ENCODE assay signal across 8 cellular contexts in the genomic region with DNA sequence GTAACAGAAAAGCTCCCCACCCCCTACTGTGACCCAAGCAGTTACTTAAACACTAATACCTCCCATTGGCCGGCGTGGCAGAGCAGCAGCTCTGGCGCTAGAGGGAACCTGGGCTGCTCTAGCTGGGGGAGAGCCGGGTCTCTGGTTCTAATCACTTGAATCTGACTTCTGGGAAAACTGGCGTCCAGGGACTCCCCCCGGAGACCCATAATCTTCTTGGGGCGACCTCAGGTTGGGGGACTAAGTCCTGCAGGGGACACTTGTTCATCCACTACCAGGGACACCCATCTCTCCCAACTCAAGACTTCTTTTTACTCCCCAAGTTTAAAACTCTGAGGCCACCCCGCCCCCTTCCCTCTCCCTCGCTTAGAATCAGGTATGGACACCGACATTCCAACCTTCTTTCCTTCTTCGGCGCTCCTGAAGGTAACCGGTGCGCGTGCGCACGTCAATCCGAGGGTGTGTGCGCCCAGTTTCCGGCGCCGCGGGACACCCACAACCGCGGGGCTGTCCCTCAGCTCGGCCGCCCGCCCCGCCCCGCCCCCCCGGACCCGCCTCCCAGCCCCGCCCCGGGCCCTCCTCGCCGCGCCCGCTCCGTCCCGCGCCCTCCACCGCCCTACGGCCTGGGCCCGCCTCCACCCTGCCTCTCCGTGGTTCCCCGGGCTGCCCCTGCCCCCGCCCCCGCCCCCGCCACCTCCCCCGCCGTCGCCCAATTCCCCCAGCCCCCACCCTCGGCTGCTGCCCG. TPM values are rescaled to one million over a fixed set of nuclear protein-coding genes. Genes with fewer than 3 reads are reported as not detected.
A peak's percentile ranks its signal among the peaks of the same experiment; 100 is the strongest.
DNase-seq lines count a peak whose midpoint lies in the region; ATAC-seq, FAIRE-seq and TF ChIP-seq lines count a peak whose summit lies in the region.

A gene with protein sequence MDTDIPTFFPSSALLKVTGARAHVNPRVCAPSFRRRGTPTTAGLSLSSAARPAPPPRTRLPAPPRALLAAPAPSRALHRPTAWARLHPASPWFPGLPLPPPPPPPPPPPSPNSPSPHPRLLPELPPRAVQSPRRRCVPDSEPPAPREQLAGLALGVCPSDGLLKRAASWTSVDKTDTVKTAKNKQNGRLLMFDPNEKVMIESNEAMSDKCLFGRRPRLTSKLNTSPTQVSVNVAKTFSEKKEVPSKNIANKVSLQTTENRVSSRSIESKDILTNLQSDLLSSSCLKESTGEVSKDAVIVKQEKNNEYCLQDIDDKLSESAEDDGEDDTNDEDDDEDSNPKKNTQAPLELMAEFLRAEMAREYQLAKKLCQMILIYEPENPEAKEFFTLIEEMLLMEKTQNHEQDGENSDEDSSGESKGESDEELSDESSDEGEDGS (plus strand): TSS at position 75 of the 745 bp plus-strand sequence. CDS start 304 bp downstream, at position 379.

- H2AFZ ChIP-seq in KMS-11 (ENCODE audit: low read depth): peak within 1 kb of the TSS; percentile 90
- peak within 1 kb of the TSS; percentile 98 for H2AFZ ChIP-seq in neuronal stem cell (ENCODE audit: low read length)

- H3K4me3 ChIP-seq in KMS-11 (IDR thresholded peaks at IDR 0.05; ENCODE audit: insufficient read depth, low read depth, low read length) (peak within 1 kb of the TSS; percentile 60), neuronal stem cell (ENCODE audit: low read length in 2 of 2) (peak within 1 kb of the TSS; percentile 52 to 91)

- peak within 1 kb of the TSS; percentile 34 for H3K27ac ChIP-seq in KMS-11
- peak within 1 kb of the TSS; percentile 46 for H3K27ac ChIP-seq in neuronal stem cell (replicated peaks; ENCODE audit: low read length)

- H3K9ac ChIP-seq in KMS-11 (peak within 1 kb of the TSS; percentile 66), neuronal stem cell (ENCODE audit: low read depth, low read length, poor library complexity) (peak within 1 kb of the TSS; percentile 87)

- peak within 1 kb of the TSS; percentile 89 for H3K4ac ChIP-seq in neuronal stem cell (ENCODE audit: low read length)

- H2AK5ac ChIP-seq in neuronal stem cell (ENCODE audit: low read depth, low read length): no peak within 1 kb of the TSS

- no peak within 1 kb of the TSS for H2BK120ac ChIP-seq in neuronal stem cell (ENCODE audit: low read depth, low read length)

- H4K8ac ChIP-seq in neuronal stem cell (ENCODE audit: low read depth, low read length): no peak within 1 kb of the TSS

- peak within 1 kb of the TSS; percentile 73 for H2BK12ac ChIP-seq in neuronal stem cell (ENCODE audit: low read length)

- peak; percentile 47; the same call in 1 of the 2 replicates for TF ChIP-seq POLR2A in Raji (IDR thresholded peaks at IDR 0.05; ENCODE audit: insufficient read depth, low read depth, low read length)

- peak within 1 kb of the TSS; percentile 91 for H3K18ac ChIP-seq in neuronal stem cell (ENCODE audit: low read length)

- H3K23ac ChIP-seq in neuronal stem cell (ENCODE audit: low read depth, low read length, poor library complexity): peak within 1 kb of the TSS; percentile 76

- H4K91ac ChIP-seq in neuronal stem cell (ENCODE audit: low read depth, low read length, poor library complexity): no peak within 1 kb of the TSS

- H3K27me3 ChIP-seq in KMS-11 (ENCODE audit: insufficient read depth, low read depth) (no peaks in the 10 kb centered on the region), neuronal stem cell (ENCODE audit: control insufficient read depth in 3 of 3, insufficient read depth in 3 of 3, low read depth in 1 of 3, low read length in 3 of 3) (peaks cover 0 to 31% (median 0%) of the 10 kb centered on the region in 3 experiments)

- peak within 1 kb of the TSS; percentile 67 for H2BK15ac ChIP-seq in neuronal stem cell (ENCODE audit: low read length)

- H3K4me1 ChIP-seq in KMS-11 (ENCODE audit: low read depth, poor library complexity, severe bottlenecking): peaks cover 11% of the 10 kb centered on the region
- H3K4me1 ChIP-seq in neuronal stem cell (ENCODE audit: control insufficient read depth in 2 of 2, insufficient read depth in 1 of 2, low read depth in 1 of 2, low read length in 2 of 2): no peaks in the 10 kb centered on the region

- peak; percentile 85 for ATAC-seq in GM21717 (IDR thresholded peaks at IDR 0.05; ENCODE audit: unreplicated experiment)

- H4K20me1 ChIP-seq in KMS-11 (ENCODE audit: insufficient read depth): no peaks in the 10 kb centered on the region

- H3K36me3 ChIP-seq in KMS-11 (ENCODE audit: insufficient read depth) (no peaks in the 10 kb centered on the region), neuronal stem cell (replicated peaks in 1 of 2; ENCODE audit: control insufficient read depth in 2 of 2, insufficient read depth in 2 of 2, low read length in 2 of 2) (no peaks in the 10 kb centered on the region)

- peak within 1 kb of the TSS; percentile 98 for H3K14ac ChIP-seq in neuronal stem cell (ENCODE audit: low read length)

- TF ChIP-seq CTCF in D721Med (IDR thresholded peaks at IDR 0.05; ENCODE audit: insufficient read depth, missing control alignments) (no peak), KMS-11 (conservative IDR thresholded peaks at IDR 0.05; ENCODE audit: low read depth, low read length) (peak; percentile 19; the same call in 1 of the 2 replicates)

- H2BK5ac ChIP-seq in neuronal stem cell (ENCODE audit: low read length): peak within 1 kb of the TSS; percentile 93

- no peaks in the 10 kb centered on the region for H3K79me2 ChIP-seq in KMS-11 (ENCODE audit: insufficient read depth, low read depth)

- H3K79me1 ChIP-seq in neuronal stem cell (ENCODE audit: low read depth, low read length): peaks cover 2% of the 10 kb centered on the region

- FAIRE-seq in D721Med (lab: Jason Lieb, UNC): no peak

- no peaks in the 10 kb centered on the region for H3K9me3 ChIP-seq in neuronal stem cell (replicated peaks in 1 of 2; ENCODE audit: control insufficient read depth in 2 of 2, insufficient read depth in 1 of 2, low read depth in 1 of 2, low read length in 2 of 2)

- peak within 1 kb of the TSS; percentile 63 for H3K4me2 ChIP-seq in KMS-11
- peak within 1 kb of the TSS; percentile 87 for H3K4me2 ChIP-seq in neuronal stem cell (ENCODE audit: insufficient read depth, low read length, poor library complexity, severe bottlenecking)

- no CpG with 5 or more reads among the region's 54 CpGs for WGBS in neuronal stem cell (ENCODE audit: extremely low coverage in 2 of 2, insufficient read length in 2 of 2, insufficient replicate concordance in 1 of 2), 2 donors

- DNase-seq in D721Med (ENCODE audit: insufficient read length, low spot score) (peak; percentile 65), activated gamma-delta T cell (lab: John Stamatoyannopoulos, UW) (peak; percentile 65), foreskin melanocyte (peak; percentile 33), neuronal stem cell (ENCODE audit: low spot score) (peak; percentile 67), stromal cell of bone marrow (ENCODE audit: low read depth) (peak; percentile 20)

RNA-seq across cellular contexts. Expression of the gene that starts here (rescaled TPM):
- 1.4 TPM for polyA plus RNA-seq in neuronal stem cell (2013, experiment 1 of 2)
- 1.5 TPM for polyA plus RNA-seq in neuronal stem cell (2013, experiment 2 of 2)

Comparison
In these comparisons a context has a peak if more than half of its experiments do, and no peak if none do; other contexts are left out.
1. Peak in every context shown above with its lines: DNase-seq, ATAC-seq, H3K4me3 ChIP-seq and H3K27ac ChIP-seq.